Comparison of ENCODE assay signal across 25 cellular contexts in the genomic region with DNA sequence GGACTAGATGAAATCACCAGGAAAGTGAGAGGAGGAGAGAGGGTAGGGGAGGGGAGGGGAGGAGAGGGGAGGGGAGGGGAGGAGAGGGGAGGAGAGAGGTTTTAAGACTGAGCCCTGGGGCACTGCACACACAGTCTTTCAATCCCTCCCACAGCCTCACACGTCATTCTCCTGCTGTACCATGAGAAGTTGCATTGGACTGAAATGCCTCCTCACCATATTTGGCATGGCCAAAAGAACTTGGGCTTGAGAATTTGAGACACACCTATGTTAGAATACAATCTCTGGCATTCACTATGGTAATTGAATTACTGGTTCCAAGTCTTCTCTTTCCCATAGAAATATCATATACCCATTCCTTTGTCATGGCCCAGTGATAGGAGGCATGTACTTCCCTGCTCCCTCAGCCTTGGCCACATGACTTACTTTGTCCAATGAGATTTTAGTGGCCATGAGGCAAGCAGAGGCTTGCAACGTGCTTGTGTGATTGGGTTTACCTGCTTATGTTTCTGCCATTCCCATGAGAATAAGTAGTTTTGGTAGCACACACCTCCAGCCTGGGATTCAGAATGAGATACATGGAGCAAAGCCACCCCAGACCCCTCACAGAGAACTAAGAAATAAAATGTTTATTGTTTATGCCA.
"Had no signal": no experiment of that assay in that cellular context is flagged by ENCODE, and none has a peak within 500 bp of the region (broad histone marks: within the 10 kb centered on the region; RNA-seq: fewer than 3 reads in every experiment).

No MANE protein-coding gene starts in this region.

- H3K27me3 ChIP-seq: gastrocnemius medialis, stomach, thyroid gland had no signal

- H3K36me3 ChIP-seq: gastrocnemius medialis, left ventricle myocardium inferior, stomach, thyroid gland had no signal

- H3K4me3 Mint-ChIP-seq: activated naive CD4-positive, alpha-beta T cell treated with anti-CD3 and anti-CD28 coated beads, Interleukin-2, amount 50 U/mL, for 24 hours; activated naive CD8-positive, alpha-beta T cell treated with anti-CD3 and anti-CD28 coated beads, Interleukin-2, amount 50 U/mL, for 24 hours; activated T-cell treated with anti-CD3 and anti-CD28 coated beads, Interleukin-2, amount 50 U/mL, for 72 hours; nephron; stimulated activated naive B cell treated with anti-CD40 and anti-IgM and Interleukin-4, amounts not matched to agents 10 μg/mL and 1 μg/mL and 100 μg/mL, for 72 hours; T-helper 2 cell treated with Interferon-gamma antibody and Interleukin-4, amounts not matched to agents 5 μg/mL and 100 μg/mL, for 36 hours had no signal

- H3K4me1 Mint-ChIP-seq: nephron had no signal

- H3K27ac Mint-ChIP-seq: activated naive CD4-positive, alpha-beta T cell treated with anti-CD3 and anti-CD28 coated beads, Interleukin-2, amount 50 U/mL, for 24 hours; activated naive CD8-positive, alpha-beta T cell treated with anti-CD3 and anti-CD28 coated beads, Interleukin-2, amount 50 U/mL, for 24 hours; activated T-cell treated with anti-CD3 and anti-CD28 coated beads, Interleukin-2, amount 50 U/mL, for 72 hours; nephron; stimulated activated naive B cell treated with anti-CD40 and anti-IgM and Interleukin-4, amounts not matched to agents 10 μg/mL and 1 μg/mL and 100 μg/mL, for 72 hours; T-helper 2 cell treated with Interferon-gamma antibody and Interleukin-4, amounts not matched to agents 5 μg/mL and 100 μg/mL, for 36 hours had no signal

- H3K4me1 ChIP-seq: gastrocnemius medialis, left ventricle myocardium inferior, stomach, thyroid gland had no signal

- DNase-seq: activated CD4-positive, alpha-beta T cell treated with anti-CD3 and anti-CD28 coated beads for 4 hours; activated CD4-positive, alpha-beta T cell treated with anti-CD3 and anti-CD28 coated beads, Interleukin-2, amount 50 U/mL, for 4 hours; activated gamma-delta T cell treated with Interleukin-2 at 50 U/mL for 16 hours; activated naive CD8-positive, alpha-beta T cell treated with anti-CD3 and anti-CD28 coated beads, Interleukin-2, amount 50 U/mL, for 24 hours; activated T-cell treated with anti-CD3 and anti-CD28 coated beads for 4 hours; activated T-cell treated with anti-CD3 and anti-CD28 coated beads, Interleukin-2, amount 50 U/mL, for 72 hours; amygdala; effector CD8-positive, alpha-beta T cell; gastrocnemius medialis; glutamatergic neuron; islet precursor cell; left ventricle myocardium inferior; mucosa of descending colon; posterior cingulate gyrus; right cardiac atrium; stimulated activated CD4-positive, alpha-beta T cell treated with anti-CD3 and anti-CD28 coated beads, Interleukin-15, amount 100 ng/mL, for 24 hours; stimulated activated CD4-positive, alpha-beta T cell treated with anti-CD3 and anti-CD28 coated beads, Interleukin-2, amount 100 ng/mL, for 24 hours; stimulated activated naive B cell treated with anti-CD40 and anti-IgM and Interleukin-4, amounts not matched to agents 10 μg/mL and 1 μg/mL and 100 μg/mL, for 72 hours; stomach; T-helper 1 cell; thyroid gland had no signal

- H3K36me3 Mint-ChIP-seq: activated naive CD4-positive, alpha-beta T cell treated with anti-CD3 and anti-CD28 coated beads, Interleukin-2, amount 50 U/mL, for 24 hours had no signal

- ATAC-seq: activated naive CD8-positive, alpha-beta T cell treated with anti-CD3 and anti-CD28 coated beads, Interleukin-2, amount 50 U/mL, for 24 hours; activated T-cell treated with anti-CD3 and anti-CD28 coated beads, Interleukin-2, amount 50 U/mL, for 72 hours; gastrocnemius medialis; mucosa of descending colon; right cardiac atrium; stimulated activated naive B cell treated with anti-CD40 and anti-IgM and Interleukin-4, amounts not matched to agents 10 μg/mL and 1 μg/mL and 100 μg/mL, for 72 hours had no signal

- H3K27ac ChIP-seq: gastrocnemius medialis, left ventricle myocardium inferior, stomach, thyroid gland had no signal

- H3K4me3 ChIP-seq: gastrocnemius medialis, left ventricle myocardium inferior, lung, mucosa of descending colon, stomach, thyroid gland had no signal

- H3K9me3 ChIP-seq: gastrocnemius medialis, left ventricle myocardium inferior, mucosa of descending colon, stomach, thyroid gland had no signal

- H3K9me3 Mint-ChIP-seq: activated naive CD4-positive, alpha-beta T cell treated with anti-CD3 and anti-CD28 coated beads, Interleukin-2, amount 50 U/mL, for 24 hours; activated naive CD8-positive, alpha-beta T cell treated with anti-CD3 and anti-CD28 coated beads, Interleukin-2, amount 50 U/mL, for 24 hours; activated T-cell treated with anti-CD3 and anti-CD28 coated beads, Interleukin-2, amount 50 U/mL, for 72 hours; T-helper 2 cell treated with Interferon-gamma antibody and Interleukin-4, amounts not matched to agents 5 μg/mL and 100 μg/mL, for 36 hours had no signal
